ENCODE assay signal across 11 cellular contexts in the genomic region with DNA sequence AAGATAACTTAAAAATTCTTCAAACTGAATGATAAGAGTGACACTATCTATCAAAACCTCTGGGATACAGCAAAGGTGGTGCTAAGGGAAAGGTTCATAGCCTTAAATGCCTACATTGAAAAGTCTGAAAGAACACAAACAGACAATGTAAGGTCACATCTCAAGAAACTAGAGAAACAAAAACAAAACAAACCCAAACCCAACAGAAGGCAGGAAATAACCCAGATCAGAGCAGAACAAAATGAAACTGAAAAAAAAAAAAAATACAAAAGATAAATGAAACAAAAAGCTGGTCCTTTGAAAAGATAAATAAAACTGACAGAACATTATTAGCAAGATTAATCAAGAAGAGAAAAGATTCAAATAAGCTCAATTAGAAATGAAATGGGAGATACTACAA. TPM values are rescaled to one million over a fixed set of nuclear protein-coding genes. Genes with fewer than 3 reads are reported as not detected.
DNase-seq lines count a peak whose midpoint lies in the region; ATAC-seq lines count a peak whose summit lies in the region.
"Had no signal": no experiment of that assay in that cellular context is flagged by ENCODE, and none has a peak within 500 bp of the region (broad histone marks: within the 10 kb centered on the region; RNA-seq: fewer than 3 reads in every experiment).

No MANE protein-coding gene starts in this region.

- H3K4me3 ChIP-seq in GM23248, result peak overlapping the region; percentile 23; the same call in 1 of the 2 replicates
- no peak overlapping the region for H3K4me3 ChIP-seq in mucosa of rectum (ENCODE audit: low read length in 2 of 2)

- in situ Hi-C loops in GM23248 (cut with MboI), result loop anchor here (10.0 kb wide), 1 partner anchor 115 kb away; no protein-coding TSS in a partner anchor

- H4K20me1 ChIP-seq in GM23248 (ENCODE audit: insufficient read depth), result no peaks in the 10 kb centered on the region

- H3K9me3 ChIP-seq in GM23248 (ENCODE audit: low read depth) (no peaks in the 10 kb centered on the region), mucosa of rectum (ENCODE audit: control insufficient read depth in 2 of 2, low read length in 2 of 2) (no peaks in the 10 kb centered on the region)

- peak overlapping the region; percentile 64 for H3K4me2 ChIP-seq in GM23248 (ENCODE audit: unreplicated experiment)

- no peaks in the 10 kb centered on the region for H3K27me3 ChIP-seq in GM23248 (replicated peaks; ENCODE audit: insufficient read depth)
- H3K27me3 ChIP-seq in mucosa of rectum (ENCODE audit: control insufficient read depth in 2 of 2, insufficient read depth in 2 of 2, low read length in 2 of 2), result no peaks in the 10 kb centered on the region

- H3K4me1 ChIP-seq in GM23248 (ENCODE audit: insufficient read depth) (peaks cover 35% of the 10 kb centered on the region), mucosa of rectum (ENCODE audit: control insufficient read depth in 2 of 2, insufficient read depth in 2 of 2, low read length in 2 of 2) (no peaks in the 10 kb centered on the region)

- no peak overlapping the region; the same call in 1 of the 2 replicates for H2AFZ ChIP-seq in GM23248

- H3K79me2 ChIP-seq in GM23248 (ENCODE audit: insufficient read depth), result peaks cover 99% of the 10 kb centered on the region

- 0 out of 2 replicates have a peak, but pooled peaks cover 4% of the 10 kb centered on the region for H3K36me3 ChIP-seq in GM23248 (ENCODE audit: low read depth)
- H3K36me3 ChIP-seq in mucosa of rectum (ENCODE audit: control insufficient read depth in 2 of 2, insufficient read depth in 2 of 2, low read length in 2 of 2), result no peaks in the 10 kb centered on the region

- 0 out of 2 replicates have a peak overlapping the region, but pooled peaks have one; percentile 33 for H3K27ac ChIP-seq in GM23248
- peak overlapping the region; percentile 16 to 58 for H3K27ac ChIP-seq in mucosa of rectum (ENCODE audit: low read depth in 2 of 2, low read length in 2 of 2)

- H3F3A ChIP-seq in GM23248 (ENCODE audit: insufficient read depth), result peaks cover 18% of the 10 kb centered on the region

- H3K9me2 ChIP-seq in GM23248 (ENCODE audit: insufficient read depth), result no peaks in the 10 kb centered on the region

- DNase-seq in GM23248 (no peak), NCI-H2227 treated with DMSO at 0.1 percent for 48 hours (lab: John Stamatoyannopoulos, UW) (no peak), NCI-H2171 (lab: John Stamatoyannopoulos, UW) (no peak), EL (no peak), kidney glomerular epithelial cell (lab: John Stamatoyannopoulos, UW) (no peak)
- DNase-seq: MV-4-11 had no signal

- ATAC-seq in GM18907 (IDR thresholded peaks at IDR 0.05; ENCODE audit: unreplicated experiment) (peak; percentile 80), HG03575 (IDR thresholded peaks at IDR 0.05; ENCODE audit: extremely low read depth, insufficient number of reproducible peaks, low FRiP score, unreplicated experiment) (peak; percentile 75)

- H3K9ac ChIP-seq in GM23248, result no peak overlapping the region
- no peak overlapping the region for H3K9ac ChIP-seq in mucosa of rectum (ENCODE audit: low read depth in 1 of 2, low read length in 2 of 2)

RNA-seq across cellular contexts. Expression of gene ODF2L, which starts 6.8 kb away (rescaled TPM):
- total RNA-seq in GM23248 (2014; rRNA removed; shearing (Covaris generic)), result 33.0 TPM in 2 replicates
- 46.9 and 50.0 TPM in 2 replicates for polyA plus RNA-seq in GM23248 (2016; fragmentation: Nextera tagmentation; extraction: Ambion mirVana)

RNA-seq across cellular contexts. Expression of gene CLCA2, which starts 34.7 kb away (rescaled TPM):
- 0.22 and 0.51 TPM in 2 replicates for total RNA-seq in GM23248 (2014; rRNA removed; shearing (Covaris generic))
- 0.14 and 0.19 TPM in 2 replicates for polyA plus RNA-seq in GM23248 (2016; fragmentation: Nextera tagmentation; extraction: Ambion mirVana)
- total RNA-seq: cerebellum, lung microvascular endothelial cell had no signal
